Comparison of ENCODE assay signal across 35 cellular contexts in genomic region chr1:119090250-119090649, GRCh38.
"Had no signal": no experiment of that assay in that cellular context is flagged by ENCODE, and none has a peak within 500 bp of the region (broad histone marks: within the 10 kb centered on the region; RNA-seq: fewer than 3 reads in every experiment).

No MANE protein-coding gene starts in this region.

- H3K4me2 ChIP-seq: KMS-11 had no signal

- H3K27ac ChIP-seq: KMS-11 had no signal

- H3K4me3 ChIP-seq: MG63 had no signal

- H3K9ac ChIP-seq: KMS-11 had no signal

- DNase-seq: Karpas-422, Kasumi-1, MG63, MM.1S, MV-4-11, NCI-H1048, NCI-H1092, NCI-H1092 treated with DMSO at 0.1 percent for 48 hours, NCI-H1105, NCI-H1105 treated with DMSO at 0.1 percent for 48 hours, NCI-H1417, NCI-H1417 treated with DMSO at 0.1 percent for 48 hours, NCI-H1436, NCI-H1436 treated with DMSO at 0.1 percent for 48 hours, NCI-H146, NCI-H1694, NCI-H187, NCI-H187 treated with DMSO at 0.1 percent for 48 hours, NCI-H1930, NCI-H2029, NCI-H2029 treated with DMSO at 0.1 percent for 48 hours, NCI-H2081, NCI-H2081 treated with DMSO at 0.1 percent for 48 hours, NCI-H2107, NCI-H2171, NCI-H2171 treated with DMSO at 0.1 percent for 48 hours, NCI-H2227 treated with DMSO at 0.1 percent for 48 hours, NCI-H226, NCI-H345, NCI-H446, NCI-H446 treated with DMSO at 0.1 percent for 48 hours, NCI-H510A, NCI-H510A treated with DMSO at 0.1 percent for 48 hours, NCI-H524 had no signal

- H3K27me3 ChIP-seq: MG63 had no signal
